15 cellular contexts compared by ENCODE assay signal in the genomic region with DNA sequence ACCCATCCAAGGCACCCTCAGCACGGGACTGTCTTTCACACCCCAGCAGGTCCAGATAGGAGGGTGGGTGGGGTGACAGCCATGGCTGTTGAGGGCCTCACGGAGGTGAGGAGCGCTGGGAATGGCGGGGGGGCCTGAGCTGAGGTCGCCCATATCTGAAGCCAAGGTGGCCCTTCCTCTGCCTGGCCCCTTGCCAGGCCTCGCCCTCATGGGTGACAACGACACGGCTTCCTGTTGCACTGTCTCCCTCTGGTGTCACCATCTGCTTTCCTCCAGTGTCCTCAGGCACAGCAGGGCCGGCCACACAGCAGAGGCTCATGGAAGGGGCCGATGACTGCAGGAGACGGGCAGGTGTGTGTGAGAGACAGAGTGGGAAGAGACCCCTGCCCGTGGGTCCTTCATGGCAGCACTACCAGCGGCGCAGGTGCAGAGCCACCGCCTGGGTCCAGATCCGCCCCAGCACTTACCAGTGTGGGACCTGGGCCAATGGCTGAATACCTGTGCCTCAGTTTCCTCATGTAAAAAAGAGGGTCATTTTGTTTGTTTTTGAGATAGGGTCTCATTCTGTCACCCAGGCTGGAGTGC. TPM values are rescaled to one million over a fixed set of nuclear protein-coding genes. Genes with fewer than 3 reads are reported as not detected.
DNase-seq lines count a peak whose midpoint lies in the region; ATAC-seq, FAIRE-seq and TF ChIP-seq lines count a peak whose summit lies in the region.
"Had no signal": no experiment of that assay in that cellular context is flagged by ENCODE, and none has a peak within 500 bp of the region (broad histone marks: within the 10 kb centered on the region; RNA-seq: fewer than 3 reads in every experiment).

No MANE protein-coding gene starts in this region.

- 40% methylated on average over 16 of the region's 16 CpGs for WGBS in K562 (ENCODE audit: insufficient coverage, low coverage, missing lambda C conversion rate)

- ATAC-seq in K562 (peak; percentile 55), HG03280 (IDR thresholded peaks at IDR 0.05; ENCODE audit: unreplicated experiment) (no peak)
- ATAC-seq: esophagus mucosa had no signal

- POLR2A ChIA-PET in K562 (lab: Yijun Ruan, JAX) = interaction anchor here (0.7 to 2.2 kb wide), 2 partner anchors 9 to 14 kb away, joined by 4 to 12 read pairs; partner anchors contain the start of genes BLOC1S3 and TRAPPC6A

- peak in 2 of 3 experiments; percentile 46 to 49; a peak in 4 of 6 replicates for TF ChIP-seq CTCF in K562 (IDR thresholded peaks at IDR 0.05 in 2 of 3, conservative IDR thresholded peaks at IDR 0.05 in 1 of 3; ENCODE audit: insufficient read depth in 2 of 3, low read depth in 1 of 3, low read length in 3 of 3)
- TF ChIP-seq CTCF in endothelial cell (IDR thresholded peaks at IDR 0.05; ENCODE audit: unreplicated experiment) = no peak

- H3K9ac ChIP-seq in K562 (ENCODE audit: insufficient read depth in 1 of 2, low read depth in 2 of 2, low read length in 2 of 2) = peak overlapping the region in 1 of 2 experiments; percentile 84; a peak in 2 of 4 replicates

- BruUV-seq in K562 (replicated peaks; lab: Mats Ljungman, UMichigan) = no TSS peak

- no peak for TF ChIP-seq POLR2A in K562 (conservative IDR thresholded peaks at IDR 0.05)

- no peaks in the 10 kb centered on the region for H3K27me3 ChIP-seq in K562 (ENCODE audit: control insufficient read depth in 2 of 2, insufficient read depth in 2 of 2, low read length in 2 of 2)
- H3K27me3 ChIP-seq: dorsolateral prefrontal cortex, SJSA1 had no signal

- peaks cover 8% of the 10 kb centered on the region for H4K20me1 ChIP-seq in K562 (replicated peaks; ENCODE audit: control insufficient read depth, insufficient read depth, low read length)

- in situ Hi-C loops in K562 (cut with MboI) = no loop called here

- peak; percentile 77 for FAIRE-seq in K562 (lab: Jason Lieb, UNC)

- DNase-seq in NCI-H82 (lab: John Stamatoyannopoulos, UW) (peak; percentile 64), NCI-H82 treated with DMSO at 0.1 percent for 48 hours (lab: John Stamatoyannopoulos, UW; ENCODE audit: unreplicated experiment) (no peak), D341Med (ENCODE audit: low spot score) (peak; percentile 31), NCI-H69 (lab: John Stamatoyannopoulos, UW) (peak; percentile 52), K562 (ENCODE audit: extremely low read depth in 1 of 4, low spot score in 3 of 4) (peak; percentile 39 to 81 (median 49)), endothelial cell (ENCODE audit: low spot score) (no peak), SW 1271 (lab: John Stamatoyannopoulos, UW) (no peak)
- DNase-seq: activated CD8-positive, alpha-beta memory T cell treated with anti-CD3 and anti-CD28 coated beads for 24 hours; dorsolateral prefrontal cortex; stimulated activated CD4-positive, alpha-beta T cell treated with anti-CD3 and anti-CD28 coated beads, Interleukin-2, amount 100 ng/mL, for 48 hours had no signal

- intact Hi-C loops in K562 (cut with micrococcal nuclease) = no loop called here

- H3K27ac ChIP-seq in K562 (ENCODE audit: extremely low read depth, low read depth, low read length) = no peak overlapping the region
- H3K27ac ChIP-seq: dorsolateral prefrontal cortex, SJSA1, VCaP had no signal

- H3K4me1 ChIP-seq in K562 (replicated peaks in 1 of 2; ENCODE audit: control insufficient read depth in 2 of 2, insufficient read depth in 2 of 2, low read length in 2 of 2) = peaks cover 43 to 60% of the 10 kb centered on the region in 2 experiments

- no peak overlapping the region; the same call in 1 of the 2 replicates for H3K4me2 ChIP-seq in K562 (ENCODE audit: insufficient read depth, low read length)

- peaks cover 13% of the 10 kb centered on the region for H3K27me3 Mint-ChIP-seq in endothelial cell (ENCODE audit: unreplicated experiment)

- peaks cover 8% of the 10 kb centered on the region for H3K36me3 Mint-ChIP-seq in endothelial cell (ENCODE audit: low read depth, unreplicated experiment)

- H3K4me3 ChIP-seq in K562 = no peak overlapping the region
- H3K4me3 ChIP-seq: dorsolateral prefrontal cortex, SJSA1 had no signal

- H3K4me1 Mint-ChIP-seq in endothelial cell (ENCODE audit: unreplicated experiment) = peaks cover 55% of the 10 kb centered on the region

- CTCF ChIA-PET in K562 (lab: Yijun Ruan, JAX; ENCODE audit: low intra/inter-chr PET ratio) = no interaction called here

- H3K36me3 ChIP-seq in K562 (ENCODE audit: control insufficient read depth, insufficient read depth, low read length) = no peaks in the 10 kb centered on the region
- H3K36me3 ChIP-seq: SJSA1 had no signal

- no peak overlapping the region for H3K4me3 Mint-ChIP-seq in endothelial cell (ENCODE audit: unreplicated experiment)

- no peak for TF ChIP-seq EP300 in K562 (IDR thresholded peaks at IDR 0.05; ENCODE audit: low read length)

- H3K9me1 ChIP-seq in K562 (ENCODE audit: control insufficient read depth, insufficient read depth, low read length) = no peaks in the 10 kb centered on the region

- peaks cover 14% of the 10 kb centered on the region; the same call in 2 of the 3 replicates for H3K79me2 ChIP-seq in K562 (ENCODE audit: control insufficient read depth, insufficient read depth, low read length)

- peak in 1 of 2 experiments; percentile 47; a peak in 2 of 4 replicates for TF ChIP-seq RAD21 in K562 (CRISPR knock-in tag; conservative IDR thresholded peaks at IDR 0.05 in 1 of 2, IDR thresholded peaks at IDR 0.05 in 1 of 2)

- no peak overlapping the region for H3K27ac Mint-ChIP-seq in endothelial cell (ENCODE audit: unreplicated experiment)

- H3K9me3 ChIP-seq in K562 (replicated peaks; ENCODE audit: control insufficient read depth, insufficient read depth, low read depth, low read length) = no peaks in the 10 kb centered on the region
- H3K9me3 ChIP-seq: SJSA1 had no signal

- no peaks in the 10 kb centered on the region for H3K9me3 Mint-ChIP-seq in endothelial cell (ENCODE audit: unreplicated experiment)

- H2AFZ ChIP-seq in K562 (ENCODE audit: low read depth, low read length) = no peak overlapping the region

RNA-seq across cellular contexts. Expression of gene NKPD1, which starts 8.1 kb away (rescaled TPM):
- 0.30 TPM in 1 of 2 replicates, not detected in the other for total RNA-seq in K562 (2011; cell fraction: chromatin; rRNA removed; ENCODE audit: low replicate concordance)
- total RNA-seq in K562 (2011; cell fraction: nucleolus; rRNA removed) = 0.17 and 0.79 TPM in 2 replicates
- total RNA-seq in K562 (2011; cell fraction: nucleoplasm; rRNA removed) = 0.15 TPM in 2 replicates
- total RNA-seq in K562 (2014; rRNA removed) (0.09 TPM in 1 of 2 replicates, not detected in the other), K562 (2014; rRNA removed; fragmentation: Illumina TruSeq; extraction: Trizol) (not detected in 2 replicates), K562 (2015; rRNA removed; fragmentation: Illumina TruSeq; extraction: Trizol) (not detected in 2 replicates), K562 (2021) (0.04 TPM in 2 replicates), endothelial cell (ENCODE audit: unreplicated experiment) (0.67 TPM)
- polyA plus RNA-seq in K562 (2011; rRNA removed) (0.01 TPM in 1 of 2 replicates, not detected in the other), K562 (2014; fragmentation: Illumina TruSeq; extraction: Trizol) (0.03 TPM in 1 of 2 replicates, not detected in the other), K562 (2014; fragmentation: Nextera tagmentation; extraction: Ambion mirVana) (not detected), K562 (2014; rRNA removed) (0.04 and 0.07 TPM in 2 replicates)
- 0.03 and 0.13 TPM in 2 replicates for polyA plus RNA-seq in K562 (2011; cell fraction: cytosol; rRNA removed)
- polyA plus RNA-seq in K562 (2011; cell fraction: nucleus; rRNA removed) = 0.11 and 0.20 TPM in 2 replicates
- 0.03 and 0.26 TPM in 2 replicates for polyA plus RNA-seq in K562 (2012)
- polyA minus RNA-seq in K562 (2011; rRNA and poly(A)+ RNA removed) = not detected in 2 replicates
- polyA minus RNA-seq in K562 (2011; cell fraction: cytosol; rRNA and poly(A)+ RNA removed) = not detected in 2 replicates
- polyA minus RNA-seq in K562 (2011; cell fraction: nucleus; rRNA and poly(A)+ RNA removed) = 0.11 and 0.13 TPM in 2 replicates
- total RNA-seq: SJSA1, skeletal muscle tissue had no signal

RNA-seq across cellular contexts. Expression of gene TRAPPC6A, which starts 9.2 kb away (rescaled TPM):
- 3.4 and 9.5 TPM in 2 replicates for total RNA-seq in K562 (2011; cell fraction: chromatin; rRNA removed; ENCODE audit: low replicate concordance)
- 12.4 and 13.0 TPM in 2 replicates for total RNA-seq in K562 (2011; cell fraction: nucleolus; rRNA removed)
- 5.6 and 7.4 TPM in 2 replicates for total RNA-seq in K562 (2011; cell fraction: nucleoplasm; rRNA removed)
- total RNA-seq in K562 (2014; rRNA removed) (16.6 and 18.8 TPM in 2 replicates), K562 (2014; rRNA removed; fragmentation: Illumina TruSeq; extraction: Trizol) (1.5 and 2.7 TPM in 2 replicates), K562 (2015; rRNA removed; fragmentation: Illumina TruSeq; extraction: Trizol) (9.5 and 11.6 TPM in 2 replicates), K562 (2021) (17.8 and 20.2 TPM in 2 replicates), endothelial cell (ENCODE audit: unreplicated experiment) (86.2 TPM)
- polyA plus RNA-seq in K562 (2011; rRNA removed) (22.4 and 35.8 TPM in 2 replicates), K562 (2014; fragmentation: Illumina TruSeq; extraction: Trizol) (5.0 and 14.3 TPM in 2 replicates), K562 (2014; fragmentation: Nextera tagmentation; extraction: Ambion mirVana) (1 to 10 TPM in 1 of 2 experiments, under 1 TPM in 1; 0.82 to 7.7 TPM), K562 (2014; rRNA removed) (23.6 and 28.2 TPM in 2 replicates)
- polyA plus RNA-seq in K562 (2011; cell fraction: cytosol; rRNA removed) = 69.0 and 84.4 TPM in 2 replicates
- polyA plus RNA-seq in K562 (2011; cell fraction: nucleus; rRNA removed) = 28.2 and 34.8 TPM in 2 replicates
- 27.4 and 76.0 TPM in 2 replicates for polyA plus RNA-seq in K562 (2012)
- 2.7 and 4.5 TPM in 2 replicates for polyA minus RNA-seq in K562 (2011; rRNA and poly(A)+ RNA removed)
- polyA minus RNA-seq in K562 (2011; cell fraction: cytosol; rRNA and poly(A)+ RNA removed) = 5.6 and 15.6 TPM in 2 replicates
- polyA minus RNA-seq in K562 (2011; cell fraction: nucleus; rRNA and poly(A)+ RNA removed) = 4.2 and 5.3 TPM in 2 replicates

RNA-seq across cellular contexts. Expression of gene BLOC1S3, which starts 9.7 kb away (rescaled TPM):
- total RNA-seq in K562 (2011; cell fraction: chromatin; rRNA removed; ENCODE audit: low replicate concordance) = 10.9 and 22.2 TPM in 2 replicates
- total RNA-seq in K562 (2011; cell fraction: nucleolus; rRNA removed) = 17.1 and 20.5 TPM in 2 replicates
- 16.6 and 18.9 TPM in 2 replicates for total RNA-seq in K562 (2011; cell fraction: nucleoplasm; rRNA removed)
- total RNA-seq in K562 (2014; rRNA removed) (5.2 and 9.8 TPM in 2 replicates), K562 (2014; rRNA removed; fragmentation: Illumina TruSeq; extraction: Trizol) (3.3 and 3.9 TPM in 2 replicates), K562 (2015; rRNA removed; fragmentation: Illumina TruSeq; extraction: Trizol) (4.3 and 4.4 TPM in 2 replicates), K562 (2021) (17.1 and 20.2 TPM in 2 replicates), endothelial cell (ENCODE audit: unreplicated experiment) (22.7 TPM)
- polyA plus RNA-seq in K562 (2011; rRNA removed) (6.2 and 11.4 TPM in 2 replicates), K562 (2014; fragmentation: Illumina TruSeq; extraction: Trizol) (10.3 and 11.1 TPM in 2 replicates), K562 (2014; fragmentation: Nextera tagmentation; extraction: Ambion mirVana) (10 to 100 TPM; 12.4 to 16.1 TPM), K562 (2014; rRNA removed) (7.6 and 10.4 TPM in 2 replicates)
- 12.4 and 13.2 TPM in 2 replicates for polyA plus RNA-seq in K562 (2011; cell fraction: cytosol; rRNA removed)
- polyA plus RNA-seq in K562 (2011; cell fraction: nucleus; rRNA removed) = 9.9 and 10.0 TPM in 2 replicates
- 10.1 and 12.7 TPM in 2 replicates for polyA plus RNA-seq in K562 (2012)
- polyA minus RNA-seq in K562 (2011; rRNA and poly(A)+ RNA removed) = 6.1 and 9.3 TPM in 2 replicates
- 6.8 and 9.4 TPM in 2 replicates for polyA minus RNA-seq in K562 (2011; cell fraction: cytosol; rRNA and poly(A)+ RNA removed)
- 4.2 and 7.1 TPM in 2 replicates for polyA minus RNA-seq in K562 (2011; cell fraction: nucleus; rRNA and poly(A)+ RNA removed)

Comparison
In these comparisons a context has a peak if more than half of its experiments do, and no peak if none do; other contexts are left out.
1. DNase-seq: peak in NCI-H82 (single experiment), D341Med (single experiment), NCI-H69 (single experiment) and K562 (4 of 4); none in NCI-H82 treated with DMSO at 0.1 percent for 48 hours (single experiment), endothelial cell (single experiment) and SW 1271 (0 of 2).